21 cellular contexts compared by ENCODE assay signal in the genomic region with DNA sequence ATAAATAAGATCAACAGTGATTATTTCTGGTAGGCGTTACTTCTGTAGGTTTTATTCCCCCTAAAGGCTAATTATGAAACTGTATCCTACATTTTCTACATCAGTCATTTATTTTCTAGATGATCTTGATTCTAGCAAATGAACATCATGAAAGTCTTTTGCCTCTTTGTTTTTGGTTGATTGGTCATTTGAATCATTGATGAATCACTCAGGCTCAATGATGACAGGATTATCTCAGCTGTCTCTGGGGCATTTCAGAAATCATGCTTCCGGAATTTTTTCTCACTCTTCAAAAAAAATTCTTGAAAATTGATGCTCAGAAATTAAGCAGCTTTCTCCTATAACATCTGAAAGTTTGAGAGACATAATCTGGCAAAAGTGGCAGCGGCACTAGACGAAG.
A peak's percentile ranks its signal among the peaks of the same experiment; 100 is the strongest.
DNase-seq lines count a peak whose midpoint lies in the region; ATAC-seq, FAIRE-seq and TF ChIP-seq lines count a peak whose summit lies in the region.
"Had no signal": no experiment of that assay in that cellular context is flagged by ENCODE, and none has a peak within 500 bp of the region (broad histone marks: within the 10 kb centered on the region; RNA-seq: fewer than 3 reads in every experiment).

No MANE protein-coding gene starts in this region.

- no peak for TF ChIP-seq CTCF in fibroblast of mammary gland (conservative IDR thresholded peaks at IDR 0.05; ENCODE audit: control insufficient read depth, insufficient read depth, low read depth, low read length)
- TF ChIP-seq CTCF in osteoblast (IDR thresholded peaks at IDR 0.05; ENCODE audit: extremely low read depth, low read depth, low read length), result no peak

- no peaks in the 10 kb centered on the region for H3K27me3 ChIP-seq in osteoblast (ENCODE audit: insufficient read depth, low read length)

- peak; percentile 66 for FAIRE-seq in RCC 7860 (lab: Jason Lieb, UNC)
- FAIRE-seq: A549, GM12878, GM19239, H1 had no signal

- no peak for ATAC-seq in left lobe of liver
- no peak for ATAC-seq in GM18909 (IDR thresholded peaks at IDR 0.05; ENCODE audit: poor library complexity, unreplicated experiment)
- ATAC-seq: A549, GM12878 had no signal

- no peak overlapping the region for H3K4me3 ChIP-seq in fibroblast of mammary gland (ENCODE audit: control insufficient read depth, low read depth, low read length)
- no peak overlapping the region for H3K4me3 ChIP-seq in osteoblast (ENCODE audit: insufficient read depth, low read length)
- H3K4me3 ChIP-seq: A549, GM12878 had no signal

- no peaks in the 10 kb centered on the region for H3K9me3 ChIP-seq in osteoblast (ENCODE audit: low read depth, low read length)
- H3K9me3 ChIP-seq: A549, Caco-2 had no signal

- H3K4me2 ChIP-seq in osteoblast (ENCODE audit: insufficient read depth, low read length), result no peak overlapping the region
- H3K4me2 ChIP-seq: A549 had no signal

- H4K20me1 ChIP-seq in osteoblast (ENCODE audit: insufficient read depth, low read length), result no peaks in the 10 kb centered on the region

- no peak overlapping the region for H2AFZ ChIP-seq in osteoblast (ENCODE audit: low read length)

- peaks cover 5% of the 10 kb centered on the region for H3K4me1 ChIP-seq in osteoblast (ENCODE audit: insufficient read depth, low read length)
- H3K4me1 ChIP-seq: A549, Caco-2 had no signal

- DNase-seq in ELR (ENCODE audit: low read depth), result peak; percentile 24
- peak; percentile 35 for DNase-seq in RCC 7860 (ENCODE audit: low spot score)
- DNase-seq in fibroblast of mammary gland (ENCODE audit: low read depth), result peak; percentile 30
- DNase-seq in osteoblast (ENCODE audit: insufficient read length, low spot score, missing footprints), result peak; percentile 84
- DNase-seq in D341Med (ENCODE audit: low spot score), result no peak
- no peak for DNase-seq in activated CD8-positive, alpha-beta memory T cell treated with anti-CD3 and anti-CD28 coated beads, Interleukin-2, amount 50 U/mL, for 48 hours
- no peak for DNase-seq in left lobe of liver (ENCODE audit: low spot score)
- DNase-seq: AML-193; Caco-2; CD4-positive, alpha-beta T cell; DMS153; DMS79 treated with DMSO at 0.1 percent for 48 hours; H9 had no signal

- no peaks in the 10 kb centered on the region for H3K36me3 ChIP-seq in osteoblast (ENCODE audit: insufficient read depth, low read length)

- no peak overlapping the region for H3K27ac ChIP-seq in osteoblast (ENCODE audit: low read depth, low read length)
- H3K27ac ChIP-seq: 22Rv1, A549, C4-2B, HL-60 had no signal

- no peaks in the 10 kb centered on the region for H3K79me2 ChIP-seq in osteoblast (ENCODE audit: insufficient read depth, low read length)

Comparison
In these comparisons a context has a peak if more than half of its experiments do, and no peak if none do; other contexts are left out.
1. DNase-seq: peak in ELR (single experiment), RCC 7860 (single experiment), fibroblast of mammary gland (single experiment) and osteoblast (single experiment); none in D341Med (single experiment), activated CD8-positive, alpha-beta memory T cell treated with anti-CD3 and anti-CD28 coated beads, Interleukin-2, amount 50 U/mL, for 48 hours (single experiment) and left lobe of liver (single experiment).